8 cellular contexts compared by ENCODE assay signal in the genomic region with DNA sequence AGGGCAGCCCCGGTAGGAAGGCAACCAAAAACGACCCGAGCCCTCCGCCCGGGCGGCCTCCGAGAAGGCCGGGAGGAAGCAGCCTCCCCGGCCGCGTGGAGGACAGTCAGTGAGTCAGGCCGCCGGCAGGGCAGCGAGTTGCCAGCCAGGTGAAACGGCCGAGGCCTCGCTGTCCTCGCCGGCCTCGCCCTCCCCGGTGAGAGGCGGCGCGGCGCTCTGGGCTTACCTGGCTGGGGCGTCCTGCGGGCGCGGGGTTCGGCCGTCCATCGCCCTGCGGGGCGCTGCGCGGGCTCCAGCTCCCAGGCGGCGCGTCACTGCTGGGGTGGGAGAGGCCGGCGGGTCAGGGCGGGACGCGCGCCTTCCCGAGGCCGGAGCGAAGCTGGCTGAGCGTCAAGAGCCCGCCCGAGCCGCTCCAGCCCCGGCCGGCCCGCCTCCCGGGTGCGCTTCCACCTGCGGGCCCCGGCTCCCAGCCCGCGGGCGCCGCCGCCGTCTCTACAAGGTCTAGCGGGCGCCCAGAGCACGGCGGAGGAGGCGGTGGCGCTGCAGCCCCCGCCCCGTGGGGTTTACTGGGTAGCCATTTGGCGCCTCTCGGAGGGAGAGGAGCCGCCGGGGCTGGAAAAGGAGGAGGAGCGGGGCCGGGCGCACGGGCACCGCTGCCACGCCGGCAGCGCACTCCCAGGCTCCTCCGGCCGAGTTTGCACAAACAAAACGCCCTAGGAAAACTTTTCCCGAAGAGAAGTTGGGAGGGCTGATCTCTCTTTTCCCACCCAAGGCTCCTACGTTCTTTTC. TPM values are rescaled to one million over a fixed set of nuclear protein-coding genes. Genes with fewer than 3 reads are reported as not detected.
DNase-seq lines count a peak whose midpoint lies in the region; ATAC-seq and TF ChIP-seq lines count a peak whose summit lies in the region.

No MANE protein-coding gene starts in this region.

- TF ChIP-seq CTCF in C4-2B (conservative IDR thresholded peaks at IDR 0.05) = no peak
- TF ChIP-seq CTCF in gastroesophageal sphincter (IDR thresholded peaks at IDR 0.05) = peak in 3 of 4 experiments; percentile 28 to 51 (median 32)
- TF ChIP-seq CTCF in neural crest cell (conservative IDR thresholded peaks at IDR 0.05) = peak; percentile 28

- H3K4me1 Mint-ChIP-seq in activated T-helper 2 cell treated with anti-CD3 and anti-CD28 coated beads, Interferon-gamma antibody, Interleukin-2, Interleukin-4, amounts not matched to agents 10 μg/mL and 5 μg/mL and 100 μg/mL, durations not matched to agents 14 hours and 24 hours and 36 hours (ENCODE audit: low read depth) = peaks cover 5% of the 10 kb centered on the region
- H3K4me1 Mint-ChIP-seq in neural crest cell = peaks cover 8% of the 10 kb centered on the region

- no peaks in the 10 kb centered on the region for H3K27me3 ChIP-seq in gastroesophageal sphincter

- H3K27me3 Mint-ChIP-seq in activated T-helper 2 cell treated with anti-CD3 and anti-CD28 coated beads, Interferon-gamma antibody, Interleukin-2, Interleukin-4, amounts not matched to agents 10 μg/mL and 5 μg/mL and 100 μg/mL, durations not matched to agents 14 hours and 24 hours and 36 hours (ENCODE audit: low read depth) = peaks cover 61% of the 10 kb centered on the region
- H3K27me3 Mint-ChIP-seq in neural crest cell (ENCODE audit: low read depth) = peaks cover 44% of the 10 kb centered on the region

- H3K4me1 ChIP-seq in gastroesophageal sphincter = peaks cover 0 to 42% (median 3%) of the 10 kb centered on the region in 3 donors

- peak overlapping the region; percentile 90 to 94 for H3K4me3 ChIP-seq in gastroesophageal sphincter

- H3K9me3 Mint-ChIP-seq in activated T-helper 2 cell treated with anti-CD3 and anti-CD28 coated beads, Interferon-gamma antibody, Interleukin-2, Interleukin-4, amounts not matched to agents 10 μg/mL and 5 μg/mL and 100 μg/mL, durations not matched to agents 14 hours and 24 hours and 36 hours = no peaks in the 10 kb centered on the region
- H3K9me3 Mint-ChIP-seq in neural crest cell = no peaks in the 10 kb centered on the region

- H3K9me3 ChIP-seq in gastroesophageal sphincter = no peaks in the 10 kb centered on the region

- H3K36me3 ChIP-seq in gastroesophageal sphincter = no peaks in the 10 kb centered on the region

- DNase-seq in NCI-H2227 treated with DMSO at 0.1 percent for 48 hours (lab: John Stamatoyannopoulos, UW) (peak; percentile 75), neural crest cell (ENCODE audit: low read depth, low spot score) (peak; percentile 65), T-helper 9 cell (no peak)
- DNase-seq in activated T-helper 2 cell treated with anti-CD3 and anti-CD28 coated beads, Interferon-gamma antibody, Interleukin-2, Interleukin-4, amounts not matched to agents 10 μg/mL and 5 μg/mL and 100 μg/mL, durations not matched to agents 14 hours and 24 hours and 36 hours (ENCODE audit: low spot score) = peak; percentile 14

- peak overlapping the region; percentile 99 for H3K27ac ChIP-seq in C4-2B
- H3K27ac ChIP-seq in gastroesophageal sphincter = peak overlapping the region; percentile 91 to 98 (median 95)

- H3K4me3 Mint-ChIP-seq in activated T-helper 2 cell treated with anti-CD3 and anti-CD28 coated beads, Interferon-gamma antibody, Interleukin-2, Interleukin-4, amounts not matched to agents 10 μg/mL and 5 μg/mL and 100 μg/mL, durations not matched to agents 14 hours and 24 hours and 36 hours (ENCODE audit: low read depth) = peak overlapping the region; percentile 61
- peak overlapping the region; percentile 90 for H3K4me3 Mint-ChIP-seq in neural crest cell

- ATAC-seq in GM18868 (IDR thresholded peaks at IDR 0.05; ENCODE audit: unreplicated experiment) = peak; percentile 65
- peak; percentile 43 for ATAC-seq in HG03066 (IDR thresholded peaks at IDR 0.05; ENCODE audit: low read depth, unreplicated experiment)
- peak; percentile 89 for ATAC-seq in gastroesophageal sphincter

- no peak for TF ChIP-seq EP300 in gastroesophageal sphincter (IDR thresholded peaks at IDR 0.05)

- WGBS in gastroesophageal sphincter (ENCODE audit: low coverage in 1 of 2), 2 donors = 0% methylated on average over 7 of the region's 90 CpGs; no CpG with 5 or more reads in 1 of the 2 donors

- H3K36me3 Mint-ChIP-seq in activated T-helper 2 cell treated with anti-CD3 and anti-CD28 coated beads, Interferon-gamma antibody, Interleukin-2, Interleukin-4, amounts not matched to agents 10 μg/mL and 5 μg/mL and 100 μg/mL, durations not matched to agents 14 hours and 24 hours and 36 hours (ENCODE audit: low read depth) = no peaks in the 10 kb centered on the region
- H3K36me3 Mint-ChIP-seq in neural crest cell (ENCODE audit: low read depth) = no peaks in the 10 kb centered on the region

- intact Hi-C loops in activated T-helper 2 cell treated with anti-CD3 and anti-CD28 coated beads, Interferon-gamma antibody, Interleukin-2, Interleukin-4, amounts not matched to agents 10 μg/mL and 5 μg/mL and 100 μg/mL, durations not matched to agents 14 hours and 24 hours and 36 hours (cut with micrococcal nuclease) = loop anchor here (5.0 kb wide), 1 partner anchor 71 kb away; no protein-coding TSS in a partner anchor

- no peak overlapping the region for H3K27ac Mint-ChIP-seq in activated T-helper 2 cell treated with anti-CD3 and anti-CD28 coated beads, Interferon-gamma antibody, Interleukin-2, Interleukin-4, amounts not matched to agents 10 μg/mL and 5 μg/mL and 100 μg/mL, durations not matched to agents 14 hours and 24 hours and 36 hours
- H3K27ac Mint-ChIP-seq in neural crest cell (ENCODE audit: unreplicated experiment) = no peak overlapping the region

- peak; percentile 36 to 46 for TF ChIP-seq POLR2A in gastroesophageal sphincter (IDR thresholded peaks at IDR 0.05)

RNA-seq across cellular contexts. Expression of a gene that starts 0.5 kb away (rescaled TPM):
- total RNA-seq in activated T-helper 2 cell treated with anti-CD3 and anti-CD28 coated beads, Interferon-gamma antibody, Interleukin-2, Interleukin-4, amounts not matched to agents 10 μg/mL and 5 μg/mL and 100 μg/mL, durations not matched to agents 14 hours and 24 hours and 36 hours = 0.11 and 0.14 TPM in 2 replicates
- total RNA-seq in gastroesophageal sphincter = 10 to 100 TPM; 25.7 to 71.6 (median 56.6) TPM
- total RNA-seq in neural crest cell = 4.0 and 4.4 TPM in 2 replicates
